Comparison of ENCODE assay signal across 2 cellular contexts in genomic region chr3:58210761-58211477, GRCh38.
TF ChIP-seq lines count a peak whose summit lies in the region.

DNASE1L3 (minus strand) TSS chr3:58210972; CDS start chr3:58210906, 66 bp downstream.

TF ChIP-seq in SK-N-SH, 30 proteins besides CTCF, POLR2A, EP300 and RAD21 (continued from another document):
- TF ChIP-seq, protein P1, sequence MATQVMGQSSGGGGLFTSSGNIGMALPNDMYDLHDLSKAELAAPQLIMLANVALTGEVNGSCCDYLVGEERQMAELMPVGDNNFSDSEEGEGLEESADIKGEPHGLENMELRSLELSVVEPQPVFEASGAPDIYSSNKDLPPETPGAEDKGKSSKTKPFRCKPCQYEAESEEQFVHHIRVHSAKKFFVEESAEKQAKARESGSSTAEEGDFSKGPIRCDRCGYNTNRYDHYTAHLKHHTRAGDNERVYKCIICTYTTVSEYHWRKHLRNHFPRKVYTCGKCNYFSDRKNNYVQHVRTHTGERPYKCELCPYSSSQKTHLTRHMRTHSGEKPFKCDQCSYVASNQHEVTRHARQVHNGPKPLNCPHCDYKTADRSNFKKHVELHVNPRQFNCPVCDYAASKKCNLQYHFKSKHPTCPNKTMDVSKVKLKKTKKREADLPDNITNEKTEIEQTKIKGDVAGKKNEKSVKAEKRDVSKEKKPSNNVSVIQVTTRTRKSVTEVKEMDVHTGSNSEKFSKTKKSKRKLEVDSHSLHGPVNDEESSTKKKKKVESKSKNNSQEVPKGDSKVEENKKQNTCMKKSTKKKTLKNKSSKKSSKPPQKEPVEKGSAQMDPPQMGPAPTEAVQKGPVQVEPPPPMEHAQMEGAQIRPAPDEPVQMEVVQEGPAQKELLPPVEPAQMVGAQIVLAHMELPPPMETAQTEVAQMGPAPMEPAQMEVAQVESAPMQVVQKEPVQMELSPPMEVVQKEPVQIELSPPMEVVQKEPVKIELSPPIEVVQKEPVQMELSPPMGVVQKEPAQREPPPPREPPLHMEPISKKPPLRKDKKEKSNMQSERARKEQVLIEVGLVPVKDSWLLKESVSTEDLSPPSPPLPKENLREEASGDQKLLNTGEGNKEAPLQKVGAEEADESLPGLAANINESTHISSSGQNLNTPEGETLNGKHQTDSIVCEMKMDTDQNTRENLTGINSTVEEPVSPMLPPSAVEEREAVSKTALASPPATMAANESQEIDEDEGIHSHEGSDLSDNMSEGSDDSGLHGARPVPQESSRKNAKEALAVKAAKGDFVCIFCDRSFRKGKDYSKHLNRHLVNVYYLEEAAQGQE (IDR thresholded peaks at IDR 0.05; ENCODE audit: low read depth, low read length) = no peak
- no peak for TF ChIP-seq ZBTB33 (IDR thresholded peaks at IDR 0.05; ENCODE audit: borderline replicate concordance, low read depth)
- TF ChIP-seq NRF1 (IDR thresholded peaks at IDR 0.05; ENCODE audit: low read depth, low read length) = no peak
- no peak for TF ChIP-seq TCF12 (IDR thresholded peaks at IDR 0.05)
- TF ChIP-seq JUND (IDR thresholded peaks at IDR 0.05) = no peak
- TF ChIP-seq ELF1 (IDR thresholded peaks at IDR 0.05) = no peak
- no peak for TF ChIP-seq NFIC (IDR thresholded peaks at IDR 0.05; ENCODE audit: borderline replicate concordance)
- no peak for TF ChIP-seq RFX5 (IDR thresholded peaks at IDR 0.05; ENCODE audit: low read length)
- TF ChIP-seq, protein P2, sequence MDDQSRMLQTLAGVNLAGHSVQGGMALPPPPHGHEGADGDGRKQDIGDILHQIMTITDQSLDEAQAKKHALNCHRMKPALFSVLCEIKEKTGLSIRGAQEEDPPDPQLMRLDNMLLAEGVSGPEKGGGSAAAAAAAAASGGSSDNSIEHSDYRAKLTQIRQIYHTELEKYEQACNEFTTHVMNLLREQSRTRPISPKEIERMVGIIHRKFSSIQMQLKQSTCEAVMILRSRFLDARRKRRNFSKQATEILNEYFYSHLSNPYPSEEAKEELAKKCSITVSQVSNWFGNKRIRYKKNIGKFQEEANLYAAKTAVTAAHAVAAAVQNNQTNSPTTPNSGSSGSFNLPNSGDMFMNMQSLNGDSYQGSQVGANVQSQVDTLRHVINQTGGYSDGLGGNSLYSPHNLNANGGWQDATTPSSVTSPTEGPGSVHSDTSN (IDR thresholded peaks at IDR 0.05) = no peak
- no peak for TF ChIP-seq FOSL2 (IDR thresholded peaks at IDR 0.05; ENCODE audit: borderline replicate concordance, low read depth)
- TF ChIP-seq GATA2 (CRISPR knock-in tag; IDR thresholded peaks at IDR 0.05) = no peak
- no peak for TF ChIP-seq TAF1 (IDR thresholded peaks at IDR 0.05; ENCODE audit: borderline replicate concordance, low read depth, low read length)
- no peak for TF ChIP-seq SIN3A (IDR thresholded peaks at IDR 0.05; ENCODE audit: borderline replicate concordance, low read depth, low read length)
- TF ChIP-seq RCOR1 (IDR thresholded peaks at IDR 0.05; ENCODE audit: low read length) = no peak

TF ChIP-seq in SK-N-SH treated with all-trans-retinoic acid at 6 μM for 48 hours, 23 proteins besides CTCF, POLR2A, EP300 and RAD21 (continued from another document):
- TF ChIP-seq ZNF8 (CRISPR knock-in tag; IDR thresholded peaks at IDR 0.05) (no peak), OSR1 (CRISPR knock-in tag; IDR thresholded peaks at IDR 0.05) (no peak), ZNF565 (CRISPR knock-in tag; conservative IDR thresholded peaks at IDR 0.05; ENCODE audit: low read depth) (no peak), ZNF70 (CRISPR knock-in tag; IDR thresholded peaks at IDR 0.05) (no peak), TOX (CRISPR knock-in tag; IDR thresholded peaks at IDR 0.05; ENCODE audit: borderline replicate concordance) (no peak)
- TF ChIP-seq, protein P3, sequence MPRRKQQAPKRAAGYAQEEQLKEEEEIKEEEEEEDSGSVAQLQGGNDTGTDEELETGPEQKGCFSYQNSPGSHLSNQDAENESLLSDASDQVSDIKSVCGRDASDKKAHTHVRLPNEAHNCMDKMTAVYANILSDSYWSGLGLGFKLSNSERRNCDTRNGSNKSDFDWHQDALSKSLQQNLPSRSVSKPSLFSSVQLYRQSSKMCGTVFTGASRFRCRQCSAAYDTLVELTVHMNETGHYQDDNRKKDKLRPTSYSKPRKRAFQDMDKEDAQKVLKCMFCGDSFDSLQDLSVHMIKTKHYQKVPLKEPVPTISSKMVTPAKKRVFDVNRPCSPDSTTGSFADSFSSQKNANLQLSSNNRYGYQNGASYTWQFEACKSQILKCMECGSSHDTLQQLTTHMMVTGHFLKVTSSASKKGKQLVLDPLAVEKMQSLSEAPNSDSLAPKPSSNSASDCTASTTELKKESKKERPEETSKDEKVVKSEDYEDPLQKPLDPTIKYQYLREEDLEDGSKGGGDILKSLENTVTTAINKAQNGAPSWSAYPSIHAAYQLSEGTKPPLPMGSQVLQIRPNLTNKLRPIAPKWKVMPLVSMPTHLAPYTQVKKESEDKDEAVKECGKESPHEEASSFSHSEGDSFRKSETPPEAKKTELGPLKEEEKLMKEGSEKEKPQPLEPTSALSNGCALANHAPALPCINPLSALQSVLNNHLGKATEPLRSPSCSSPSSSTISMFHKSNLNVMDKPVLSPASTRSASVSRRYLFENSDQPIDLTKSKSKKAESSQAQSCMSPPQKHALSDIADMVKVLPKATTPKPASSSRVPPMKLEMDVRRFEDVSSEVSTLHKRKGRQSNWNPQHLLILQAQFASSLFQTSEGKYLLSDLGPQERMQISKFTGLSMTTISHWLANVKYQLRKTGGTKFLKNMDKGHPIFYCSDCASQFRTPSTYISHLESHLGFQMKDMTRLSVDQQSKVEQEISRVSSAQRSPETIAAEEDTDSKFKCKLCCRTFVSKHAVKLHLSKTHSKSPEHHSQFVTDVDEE (CRISPR knock-in tag; IDR thresholded peaks at IDR 0.05) = no peak
